In genomic region chr1:206513312-206514111, GRCh38 we compare ENCODE assay signal across 10 cellular contexts. TPM values are rescaled to one million over a fixed set of nuclear protein-coding genes. Genes with fewer than 3 reads are reported as not detected.
DNase-seq lines count a peak whose midpoint lies in the region; ATAC-seq, FAIRE-seq and TF ChIP-seq lines count a peak whose summit lies in the region.
"Had no signal": no experiment of that assay in that cellular context is flagged by ENCODE, and none has a peak within 500 bp of the region (broad histone marks: within the 10 kb centered on the region; RNA-seq: fewer than 3 reads in every experiment).

No MANE protein-coding gene starts in this region.

- CTCF ChIA-PET in HepG2 (lab: Yijun Ruan, JAX; ENCODE audit: low intra/inter-chr PET ratio, low total read pairs) = no interaction called here

- H3K4me2 ChIP-seq in HepG2 (ENCODE audit: low read depth, low read length) = no peak overlapping the region

- H2AFZ ChIP-seq in HepG2 (ENCODE audit: low read length) = no peak overlapping the region

- TF ChIP-seq POLR2A in right lobe of liver (IDR thresholded peaks at IDR 0.05) = no peak
- no peak for TF ChIP-seq POLR2A in HepG2 (IDR thresholded peaks at IDR 0.05; ENCODE audit: insufficient read depth in 1 of 2, low read depth in 2 of 2, low read length in 2 of 2)

- H3K4me1 ChIP-seq in right lobe of liver (peaks cover 0 to 67% (median 23%) of the 10 kb centered on the region in 4 donors), HepG2 (ENCODE audit: insufficient read depth, low read length) (peaks cover 55% of the 10 kb centered on the region), mucosa of rectum (ENCODE audit: control insufficient read depth in 2 of 2, insufficient read depth in 2 of 2, low read length in 2 of 2) (peaks cover 0 to 2% of the 10 kb centered on the region in 2 donors)

- H3K9me3 ChIP-seq in right lobe of liver = no peaks in the 10 kb centered on the region
- no peaks in the 10 kb centered on the region for H3K9me3 ChIP-seq in HepG2 (ENCODE audit: low read length)
- H3K9me3 ChIP-seq in mucosa of rectum (ENCODE audit: control insufficient read depth in 2 of 2, low read length in 2 of 2) = no peaks in the 10 kb centered on the region

- H3K4me3 ChIP-seq in right lobe of liver (no peak overlapping the region), HepG2 (replicated peaks in 1 of 3; ENCODE audit: insufficient read depth in 1 of 3, low read depth in 2 of 3, low read length in 3 of 3) (no peak overlapping the region), coronary artery (no peak overlapping the region), mucosa of rectum (ENCODE audit: low read length in 2 of 2) (no peak overlapping the region)

- DNase-seq in right lobe of liver (peak in 1 of 3 donors; percentile 55), HepG2 (ENCODE audit: low spot score) (no peak), coronary artery (ENCODE audit: low spot score) (peak; percentile 92), mesenteric fat pad (ENCODE audit: low spot score) (no peak), NCI-H2107 treated with DMSO at 0.1 percent for 48 hours (lab: John Stamatoyannopoulos, UW; ENCODE audit: unreplicated experiment) (no peak)
- DNase-seq in stimulated activated CD4-positive, alpha-beta T cell treated with anti-CD3 and anti-CD28 coated beads, Interleukin-4, amount 100 ng/mL, for 24 hours = no peak
- DNase-seq: cortex of kidney, NCI-H524 had no signal

- no peaks in the 10 kb centered on the region for H3K27me3 ChIP-seq in right lobe of liver
- peaks cover 1 to 3% of the 10 kb centered on the region in 2 experiments; a peak in 2 of 5 replicates for H3K27me3 ChIP-seq in HepG2 (ENCODE audit: control insufficient read depth in 1 of 2, insufficient read depth in 2 of 2, low read length in 2 of 2)
- H3K27me3 ChIP-seq in mucosa of rectum (ENCODE audit: control insufficient read depth in 2 of 2, insufficient read depth in 2 of 2, low read length in 2 of 2) = peaks cover 4 to 8% of the 10 kb centered on the region in 2 donors

- WGBS in right lobe of liver (ENCODE audit: insufficient coverage, low coverage, low lambda C conversion rate, missing lambda C conversion rate) = 65% methylated on average over 7 of the region's 11 CpGs
- 52% methylated on average over 9 of the region's 11 CpGs for WGBS in HepG2 (ENCODE audit: low lambda C conversion rate)

- TF ChIP-seq CTCF in right lobe of liver (IDR thresholded peaks at IDR 0.05) (no peak), HepG2 (CRISPR knock-in tag; IDR thresholded peaks at IDR 0.05) (no peak), coronary artery (IDR thresholded peaks at IDR 0.05) (no peak)

- no peak for ATAC-seq in right lobe of liver
- no peak for ATAC-seq in HepG2
- no peak for ATAC-seq in GM21737 (IDR thresholded peaks at IDR 0.05; ENCODE audit: unreplicated experiment)

- H3K9ac ChIP-seq in HepG2 (ENCODE audit: insufficient read depth, low read depth, low read length) (no peak overlapping the region), mucosa of rectum (ENCODE audit: low read depth in 1 of 2, low read length in 2 of 2) (no peak overlapping the region)

- BruUV-seq in HepG2 (replicated peaks; lab: Mats Ljungman, UMichigan) = no TSS peak

- in situ Hi-C loops in HepG2 (cut with HindIII; ENCODE audit: extremely low pct_ligation_motif_present, low pct_unique_long_range_greater_than_20kb) = no loop called here

- TF ChIP-seq EP300 in HepG2 (IDR thresholded peaks at IDR 0.05; ENCODE audit: low read depth in 2 of 2, low read length in 2 of 2) (no peak), HepG2 (CRISPR knock-in tag; IDR thresholded peaks at IDR 0.05; ENCODE audit: borderline replicate concordance) (no peak)

- intact Hi-C loops in right lobe of liver (cut with DNase I) = no loop called here
- intact Hi-C loops in HepG2 (cut with micrococcal nuclease; ENCODE audit: unreplicated experiment) = no loop called here

- H3K36me3 ChIP-seq in right lobe of liver (no peaks in the 10 kb centered on the region), HepG2 (replicated peaks in 1 of 2; ENCODE audit: control insufficient read depth in 1 of 2, insufficient read depth in 2 of 2, low read length in 2 of 2) (no peaks in the 10 kb centered on the region), mucosa of rectum (ENCODE audit: control insufficient read depth in 2 of 2, insufficient read depth in 2 of 2, low read length in 2 of 2) (no peaks in the 10 kb centered on the region)

- H3K27ac ChIP-seq in right lobe of liver (peak overlapping the region in 2 of 3 donors; percentile 40 to 64), HepG2 (ENCODE audit: extremely low read length, insufficient read depth, low read length) (no peak overlapping the region), coronary artery (peak overlapping the region; percentile 53 to 74), mucosa of rectum (ENCODE audit: low read depth in 2 of 2, low read length in 2 of 2) (peak overlapping the region; percentile 4 to 10)

- no peak for TF ChIP-seq RAD21 in HepG2 (CRISPR knock-in tag; IDR thresholded peaks at IDR 0.05)

- no peaks in the 10 kb centered on the region for H4K20me1 ChIP-seq in HepG2 (ENCODE audit: insufficient read depth, low read length)

- no peaks in the 10 kb centered on the region for H3K79me2 ChIP-seq in HepG2 (ENCODE audit: insufficient read depth, low read length)

- POLR2A ChIA-PET in HepG2 (lab: Yijun Ruan, JAX) = no interaction called here

- no peak for FAIRE-seq in HepG2 (lab: Jason Lieb, UNC)

TF ChIP-seq in HepG2, 621 proteins besides CTCF, POLR2A, EP300 and RAD21 (continues in another document):
- TF ChIP-seq ZMYM2 (CRISPR knock-in tag; IDR thresholded peaks at IDR 0.05) (no peak), ATAD3A (CRISPR knock-in tag; IDR thresholded peaks at IDR 0.05) (no peak), ZNF75D (CRISPR knock-in tag; IDR thresholded peaks at IDR 0.05; ENCODE audit: borderline replicate concordance) (no peak), BATF2 (CRISPR knock-in tag; IDR thresholded peaks at IDR 0.05) (no peak), ZNF746 (CRISPR knock-in tag; IDR thresholded peaks at IDR 0.05) (no peak), ZNF713 (CRISPR knock-in tag; IDR thresholded peaks at IDR 0.05) (no peak)

RNA-seq across cellular contexts. Expression of gene RASSF5, which starts 6.2 kb away (rescaled TPM):
- 10 to 100 TPM in 5 of 6 experiments, 1 to 10 TPM in 1; 8.1 to 18.8 (median 12.6) TPM for total RNA-seq in right lobe of liver
- total RNA-seq in HepG2 (2016; rRNA removed; fragmentation: Illumina TruSeq; extraction: Trizol) = 0.18 and 0.49 TPM in 2 replicates
- 0.09 TPM in 1 of 2 replicates, not detected in the other for total RNA-seq in HepG2 (2016; cell fraction: cytosol; rRNA removed; fragmentation: Illumina TruSeq; extraction: Trizol; ENCODE audit: low read depth)
- 0.24 and 0.36 TPM in 2 replicates for total RNA-seq in HepG2 (2016; cell fraction: insoluble cytoplasmic fraction; rRNA removed; fragmentation: Illumina TruSeq; extraction: Trizol)
- 0.14 and 0.19 TPM in 2 replicates for total RNA-seq in HepG2 (2016; cell fraction: membrane; rRNA removed; fragmentation: Illumina TruSeq; extraction: Trizol)
- 0.22 and 0.47 TPM in 2 replicates for total RNA-seq in HepG2 (2016; cell fraction: nucleus; rRNA removed; fragmentation: Illumina TruSeq; extraction: Trizol)
- polyA plus RNA-seq in HepG2 (2011; rRNA removed) = 0.40 and 0.50 TPM in 2 replicates
- 0.27 and 0.47 TPM in 2 replicates for polyA plus RNA-seq in HepG2 (2011; cell fraction: cytosol; rRNA removed)
- 0.58 and 0.66 TPM in 2 replicates for polyA plus RNA-seq in HepG2 (2011; cell fraction: nucleus; rRNA removed)
- 0.76 and 2.1 TPM in 2 replicates for polyA plus RNA-seq in HepG2 (2012)
- 0.03 and 0.06 TPM in 2 replicates for polyA plus RNA-seq in HepG2 (2016; cell fraction: cytosol; fragmentation: Illumina TruSeq; extraction: Trizol; ENCODE audit: low read depth)
- 0.21 and 0.29 TPM in 2 replicates for polyA plus RNA-seq in HepG2 (2016; cell fraction: insoluble cytoplasmic fraction; fragmentation: Illumina TruSeq; extraction: Trizol; ENCODE audit: low read depth)
- 0.09 and 0.11 TPM in 2 replicates for polyA plus RNA-seq in HepG2 (2016; cell fraction: membrane; fragmentation: Illumina TruSeq; extraction: Trizol; ENCODE audit: low read depth)
- 0.43 and 0.48 TPM in 2 replicates for polyA plus RNA-seq in HepG2 (2016; cell fraction: nucleus; fragmentation: Illumina TruSeq; extraction: Trizol; ENCODE audit: insufficient read depth, low read depth)
- 0.30 and 18.0 TPM in 2 replicates for polyA minus RNA-seq in HepG2 (2011; rRNA and poly(A)+ RNA removed; ENCODE audit: low replicate concordance)
- polyA minus RNA-seq in HepG2 (2011; cell fraction: cytosol; rRNA and poly(A)+ RNA removed) = 0.49 and 1.3 TPM in 2 replicates
- polyA minus RNA-seq in HepG2 (2011; cell fraction: nucleus; rRNA and poly(A)+ RNA removed) = 0.26 and 0.50 TPM in 2 replicates
- 11.4 TPM for total RNA-seq in mesenteric fat pad

RNA-seq across cellular contexts. Expression of gene IKBKE, which starts 43.2 kb away (rescaled TPM):
- 1 to 10 TPM in 5 of 6 experiments, under 1 TPM in 1; 0.86 to 2.7 (median 1.9) TPM for total RNA-seq in right lobe of liver
- 4.0 and 5.8 TPM in 2 replicates for total RNA-seq in HepG2 (2016; rRNA removed; fragmentation: Illumina TruSeq; extraction: Trizol)
- 1.5 and 1.8 TPM in 2 replicates for total RNA-seq in HepG2 (2016; cell fraction: cytosol; rRNA removed; fragmentation: Illumina TruSeq; extraction: Trizol; ENCODE audit: low read depth)
- 4.8 and 5.0 TPM in 2 replicates for total RNA-seq in HepG2 (2016; cell fraction: insoluble cytoplasmic fraction; rRNA removed; fragmentation: Illumina TruSeq; extraction: Trizol)
- total RNA-seq in HepG2 (2016; cell fraction: membrane; rRNA removed; fragmentation: Illumina TruSeq; extraction: Trizol) = 3.2 and 5.3 TPM in 2 replicates
- 4.7 and 6.1 TPM in 2 replicates for total RNA-seq in HepG2 (2016; cell fraction: nucleus; rRNA removed; fragmentation: Illumina TruSeq; extraction: Trizol)
- 3.7 and 4.5 TPM in 2 replicates for polyA plus RNA-seq in HepG2 (2011; rRNA removed)
- 2.1 and 3.7 TPM in 2 replicates for polyA plus RNA-seq in HepG2 (2011; cell fraction: cytosol; rRNA removed)
- 11.0 and 15.9 TPM in 2 replicates for polyA plus RNA-seq in HepG2 (2011; cell fraction: nucleus; rRNA removed)
- 0.95 and 1.4 TPM in 2 replicates for polyA plus RNA-seq in HepG2 (2012)
- 2.2 and 2.8 TPM in 2 replicates for polyA plus RNA-seq in HepG2 (2016; cell fraction: cytosol; fragmentation: Illumina TruSeq; extraction: Trizol; ENCODE audit: low read depth)
- polyA plus RNA-seq in HepG2 (2016; cell fraction: insoluble cytoplasmic fraction; fragmentation: Illumina TruSeq; extraction: Trizol; ENCODE audit: low read depth) = 3.9 and 4.3 TPM in 2 replicates
- 1.9 and 2.6 TPM in 2 replicates for polyA plus RNA-seq in HepG2 (2016; cell fraction: membrane; fragmentation: Illumina TruSeq; extraction: Trizol; ENCODE audit: low read depth)
- polyA plus RNA-seq in HepG2 (2016; cell fraction: nucleus; fragmentation: Illumina TruSeq; extraction: Trizol; ENCODE audit: insufficient read depth, low read depth) = 7.2 and 7.3 TPM in 2 replicates
- 8.9 and 22.1 TPM in 2 replicates for polyA minus RNA-seq in HepG2 (2011; rRNA and poly(A)+ RNA removed; ENCODE audit: low replicate concordance)
- 1.3 and 2.0 TPM in 2 replicates for polyA minus RNA-seq in HepG2 (2011; cell fraction: cytosol; rRNA and poly(A)+ RNA removed)
- polyA minus RNA-seq in HepG2 (2011; cell fraction: nucleus; rRNA and poly(A)+ RNA removed) = 7.3 and 8.9 TPM in 2 replicates
- total RNA-seq in mesenteric fat pad = 9.9 TPM
